22 cellular contexts compared by ENCODE assay signal in genomic region chr18:48108136-48108535, GRCh38.
DNase-seq lines count a peak whose midpoint lies in the region; ATAC-seq, FAIRE-seq and TF ChIP-seq lines count a peak whose summit lies in the region.
"Had no signal": no experiment of that assay in that cellular context is flagged by ENCODE, and none has a peak within 500 bp of the region (broad histone marks: within the 10 kb centered on the region; RNA-seq: fewer than 3 reads in every experiment).

No MANE protein-coding gene starts in this region.

- intact Hi-C loops in transverse colon (cut with DNase I; ENCODE audit: low total_unique reads) = no loop called here

- H3K9ac ChIP-seq in DND-41 (ENCODE audit: low read depth, low read length) (no peak overlapping the region), H1 (replicated peaks in 1 of 4; ENCODE audit: extremely low read depth in 1 of 4, low read depth in 3 of 4, low read length in 3 of 4) (no peak overlapping the region)

- POLR2A ChIA-PET in H1 (lab: Charles Lee; ENCODE audit: partially characterized antibody) = no interaction called here

- H3K4me1 Mint-ChIP-seq in progenitor cell of endocrine pancreas (ENCODE audit: low read depth) = no peaks in the 10 kb centered on the region
- H3K4me1 Mint-ChIP-seq: IgD-negative memory B cell had no signal

- no peak overlapping the region for H2BK20ac ChIP-seq in H1 (ENCODE audit: low read length)

- no peaks in the 10 kb centered on the region for H3K9me3 Mint-ChIP-seq in progenitor cell of endocrine pancreas (ENCODE audit: low read depth)
- H3K9me3 Mint-ChIP-seq: CD8-positive, alpha-beta T cell; GM23338; IgD-negative memory B cell had no signal

- H3K4me1 ChIP-seq in DND-41 (ENCODE audit: insufficient read depth, low read length) (no peaks in the 10 kb centered on the region), H1 (replicated peaks in 1 of 4; ENCODE audit: control insufficient read depth in 3 of 4, insufficient read depth in 4 of 4, low read length in 3 of 4) (peaks cover 0 to 12% (median 7%) of the 10 kb centered on the region in 4 experiments; a peak in 5 of 7 replicates), transverse colon (peaks cover 0 to 37% (median 10%) of the 10 kb centered on the region in 4 donors)

- peak; percentile 44 for DNase-seq in DND-41
- DNase-seq in MV-4-11 (lab: John Stamatoyannopoulos, UW) = peak; percentile 10
- DNase-seq in H1 (ENCODE audit: low read depth in 1 of 2, low spot score in 2 of 2) = no peak
- no peak for DNase-seq in progenitor cell of endocrine pancreas (ENCODE audit: low spot score, unreplicated experiment)
- DNase-seq in transverse colon = no peak
- no peak for DNase-seq in RPMI8226
- no peak for DNase-seq in NCI-H2081 (lab: John Stamatoyannopoulos, UW)
- DNase-seq: Calu3; CD8-positive, alpha-beta T cell; DMS153; HCEC 1CT; NCI-H1105; NCI-H146; NCI-H2029; NCI-H345; NCI-H526; SHP77 had no signal

- H3K27ac Mint-ChIP-seq in progenitor cell of endocrine pancreas = peak overlapping the region; percentile 31
- H3K27ac Mint-ChIP-seq: CD8-positive, alpha-beta T cell; GM23338; IgD-negative memory B cell had no signal

- CTCF ChIA-PET in H1 (lab: Charles Lee; ENCODE audit: partially characterized antibody) = interaction anchor here (0.8 to 1.5 kb wide), 5 partner anchors 9 to 122 kb away, joined by 3 to 5 read pairs (median 4); no protein-coding TSS in a partner anchor

- TF ChIP-seq EP300 in H1 (IDR thresholded peaks at IDR 0.05; ENCODE audit: borderline replicate concordance in 1 of 2, low read depth in 2 of 2, low read length in 2 of 2) (no peak), transverse colon (IDR thresholded peaks at IDR 0.05; ENCODE audit: low read depth) (no peak)

- H4K20me1 ChIP-seq in DND-41 (ENCODE audit: insufficient read depth, low read length) (peaks cover 5% of the 10 kb centered on the region; the same call in 1 of the 2 replicates), H1 (replicated peaks in 1 of 2; ENCODE audit: control insufficient read depth in 1 of 2, insufficient read depth in 2 of 2, low read length in 2 of 2) (no peaks in the 10 kb centered on the region)

- TF ChIP-seq CTCF in DND-41 (IDR thresholded peaks at IDR 0.05; ENCODE audit: borderline replicate concordance, extremely low read depth, low read length, poor library complexity, severe bottlenecking) (no peak), H1 (IDR thresholded peaks at IDR 0.05; ENCODE audit: control extremely low read depth in 1 of 3, insufficient read depth in 1 of 3, low read depth in 1 of 3, low read length in 3 of 3) (no peak), progenitor cell of endocrine pancreas (IDR thresholded peaks at IDR 0.05; ENCODE audit: unreplicated experiment) (no peak), transverse colon (IDR thresholded peaks at IDR 0.05) (no peak)

- WGBS in H1 (ENCODE audit: extremely low coverage in 1 of 2, insufficient coverage in 1 of 2, insufficient read length in 1 of 2, insufficient replicate concordance in 2 of 2, low coverage in 1 of 2, low lambda C conversion rate in 2 of 2, missing lambda C conversion rate in 1 of 2), 2 experiments = 86% methylated on average over 11 of the region's 11 CpGs; no CpG with 5 or more reads in 1 of the 2 experiments
- 81 to 88% methylated on average over 9 to 11 of the region's 11 CpGs for WGBS in transverse colon (ENCODE audit: low coverage in 1 of 2), 2 donors

- H3K4me3 ChIP-seq in DND-41 (ENCODE audit: low read depth in 1 of 2, low read length in 2 of 2) = no peak overlapping the region
- no peak overlapping the region for H3K4me3 ChIP-seq in H1 (ENCODE audit: extremely low read depth in 1 of 4, insufficient read depth in 2 of 4, low read depth in 3 of 4, low read length in 4 of 4)
- no peak overlapping the region for H3K4me3 ChIP-seq in transverse colon
- H3K4me3 ChIP-seq: GM23338 had no signal

- no peak overlapping the region for H3K14ac ChIP-seq in H1 (ENCODE audit: insufficient read length)

- H3K23me2 ChIP-seq in H1 (ENCODE audit: low read depth, low read length) = peaks cover 5% of the 10 kb centered on the region; the same call in 1 of the 2 replicates

- no peak overlapping the region for H2BK12ac ChIP-seq in H1 (ENCODE audit: low read depth, low read length)

- TF ChIP-seq POLR2A in H1 (IDR thresholded peaks at IDR 0.05; ENCODE audit: control extremely low read depth in 1 of 2, low read depth in 2 of 2, low read length in 2 of 2) (no peak), transverse colon (IDR thresholded peaks at IDR 0.05) (no peak)

- H3K4me2 ChIP-seq in DND-41 (ENCODE audit: insufficient read depth, low read length) (no peak overlapping the region), H1 (ENCODE audit: insufficient read depth in 1 of 2, low read depth in 2 of 2, low read length in 2 of 2) (no peak overlapping the region)
- H3K4me2 ChIP-seq: GM23338 had no signal

- no peak for TF ChIP-seq RAD21 in H1 (IDR thresholded peaks at IDR 0.05 in 1 of 2, conservative IDR thresholded peaks at IDR 0.05 in 1 of 2; ENCODE audit: low read depth in 2 of 2, low read length in 2 of 2)

- H3K18ac ChIP-seq in H1 (ENCODE audit: extremely low read depth, low read length) = no peak overlapping the region

- no peak overlapping the region; the same call in 1 of the 2 replicates for H2AK5ac ChIP-seq in H1 (ENCODE audit: low read depth, low read length)

- H3K36me3 ChIP-seq in DND-41 (ENCODE audit: insufficient read depth, low read length) (no peaks in the 10 kb centered on the region), H1 (ENCODE audit: control insufficient read depth in 2 of 4, insufficient read depth in 4 of 4, low read length in 3 of 4) (no peaks in the 10 kb centered on the region), transverse colon (no peaks in the 10 kb centered on the region)

- H4K91ac ChIP-seq in H1 (replicated peaks; ENCODE audit: insufficient read length, low read length) = no peak overlapping the region

- 0 out of 2 replicates have a peak overlapping the region, but pooled peaks have one; percentile 40 for H2BK15ac ChIP-seq in H1 (ENCODE audit: low read length)

- H3K27me3 ChIP-seq in DND-41 (ENCODE audit: insufficient read depth, low read length, poor library complexity) (no peaks in the 10 kb centered on the region), H1 (replicated peaks in 1 of 4; ENCODE audit: control insufficient read depth in 3 of 4, extremely low read depth in 1 of 4, insufficient read depth in 3 of 4, low read length in 3 of 4) (peaks cover 0 to 2% (median 0%) of the 10 kb centered on the region in 4 experiments; a peak in 3 of 7 replicates), transverse colon (no peaks in the 10 kb centered on the region)

- H3K79me1 ChIP-seq in H1 (ENCODE audit: low read depth, low read length) = no peaks in the 10 kb centered on the region

- no peak overlapping the region for H3K56ac ChIP-seq in H1 (replicated peaks; ENCODE audit: insufficient read length, low read depth, low read length)

- no peaks in the 10 kb centered on the region for H3K79me2 ChIP-seq in DND-41 (ENCODE audit: insufficient read depth, low read length)
- no peaks in the 10 kb centered on the region for H3K79me2 ChIP-seq in H1 (ENCODE audit: control insufficient read depth in 1 of 2, insufficient read depth in 2 of 2, low read length in 2 of 2)

- H3K27me3 Mint-ChIP-seq in progenitor cell of endocrine pancreas = peaks cover 29% of the 10 kb centered on the region

- H4K5ac ChIP-seq in H1 (ENCODE audit: insufficient read length, low read depth, low read length) = no peak overlapping the region

- no peak overlapping the region for H2BK120ac ChIP-seq in H1 (replicated peaks; ENCODE audit: low read depth, low read length)

- peak; percentile 86 for ATAC-seq in DND-41 (ENCODE audit: insufficient read depth, low read depth)
- ATAC-seq: CD8-positive, alpha-beta T cell; GM23338 had no signal

- H4K8ac ChIP-seq in H1 (ENCODE audit: extremely low read depth, insufficient read depth, low read length) = no peak overlapping the region

- no peak overlapping the region for H2BK5ac ChIP-seq in H1 (ENCODE audit: low read depth, low read length)

- no peak overlapping the region for H3K4me3 Mint-ChIP-seq in progenitor cell of endocrine pancreas (ENCODE audit: low read depth)
- H3K4me3 Mint-ChIP-seq: CD8-positive, alpha-beta T cell; GM23338; IgD-negative memory B cell had no signal

- H2AFZ ChIP-seq in DND-41 (ENCODE audit: low read depth, low read length) (no peak overlapping the region), H1 (ENCODE audit: low read length) (no peak overlapping the region)
- H2AFZ ChIP-seq: GM23338 had no signal

- H3K23ac ChIP-seq in H1 (ENCODE audit: insufficient read length) = no peak overlapping the region

- FAIRE-seq in H1 (lab: Jason Lieb, UNC) = no peak
- FAIRE-seq: G401.6, GM12892, GM18507 had no signal

- H3K4ac ChIP-seq in H1 (replicated peaks; ENCODE audit: insufficient read length, low read depth, low read length) = no peak overlapping the region

- no peaks in the 10 kb centered on the region for H3K36me3 Mint-ChIP-seq in progenitor cell of endocrine pancreas (ENCODE audit: insufficient read depth)
- H3K36me3 Mint-ChIP-seq: CD8-positive, alpha-beta T cell; IgD-negative memory B cell had no signal

- in situ Hi-C loops in transverse colon (cut with MboI; ENCODE audit: low pct_ligation_motif_present in 1 of 4, low pct_unique_long_range_greater_than_20kb in 1 of 4, low sequenced_read_pairs in 3 of 4) = no loop called here

- H3K9me3 ChIP-seq in DND-41 (ENCODE audit: insufficient read depth, low read length, severe bottlenecking) (no peaks in the 10 kb centered on the region), H1 (ENCODE audit: insufficient read depth in 2 of 2, low read depth in 1 of 2, low read length in 1 of 2) (no peaks in the 10 kb centered on the region), transverse colon (no peaks in the 10 kb centered on the region)

- H3K27ac ChIP-seq in DND-41 (ENCODE audit: low read length) = no peak overlapping the region
- H3K27ac ChIP-seq in H1 (ENCODE audit: low read depth, low read length) = no peak overlapping the region
- peak overlapping the region in 2 of 4 donors; percentile 55 to 66 for H3K27ac ChIP-seq in transverse colon

TF ChIP-seq in H1, 55 proteins besides CTCF, POLR2A, EP300 and RAD21 (continues in another document):
- no peak for TF ChIP-seq SIN3A (conservative IDR thresholded peaks at IDR 0.05 in 1 of 2, IDR thresholded peaks at IDR 0.05 in 1 of 2; ENCODE audit: low read depth in 1 of 2, low read length in 2 of 2)
- TF ChIP-seq USF2 (IDR thresholded peaks at IDR 0.05; ENCODE audit: low read length) = no peak
- no peak for TF ChIP-seq NRF1 (IDR thresholded peaks at IDR 0.05; ENCODE audit: low read depth, low read length)
- TF ChIP-seq FOSL1 (IDR thresholded peaks at IDR 0.05; ENCODE audit: insufficient read depth, low read depth, low read length) = no peak
- no peak for TF ChIP-seq POLR2AphosphoS5 (IDR thresholded peaks at IDR 0.05; ENCODE audit: low read depth, low read length)
- TF ChIP-seq SIX5 (IDR thresholded peaks at IDR 0.05; ENCODE audit: low read depth, low read length) = no peak

Comparison
In these comparisons a context has a peak if more than half of its experiments do, and no peak if none do; other contexts are left out.
1. DNase-seq: peak in DND-41 (single experiment) and MV-4-11 (single experiment); none in H1 (0 of 2), progenitor cell of endocrine pancreas (single experiment), transverse colon (single experiment), RPMI8226 (single experiment) and NCI-H2081 (0 of 2).